Comparison of ENCODE assay signal across 12 cellular contexts in the genomic region with DNA sequence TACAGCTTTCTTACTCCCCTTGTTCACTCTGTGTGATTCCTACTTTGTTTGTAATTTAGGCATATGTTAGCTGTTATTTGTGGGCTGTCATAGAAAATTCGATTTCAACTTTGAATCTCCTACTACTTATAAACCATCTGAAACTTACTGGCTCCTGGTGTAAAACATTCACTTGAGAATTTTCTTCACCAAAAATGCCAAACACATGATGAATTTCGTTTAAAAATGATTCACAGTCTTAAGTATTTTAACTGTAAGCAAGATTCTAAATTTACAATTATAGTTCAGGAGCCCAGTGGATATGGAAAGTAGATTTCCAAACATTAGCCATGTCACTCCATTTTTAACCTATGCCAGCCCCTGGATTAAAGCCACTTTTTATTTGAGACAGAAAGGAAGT. TPM values are rescaled to one million over a fixed set of nuclear protein-coding genes. Genes with fewer than 3 reads are reported as not detected.
DNase-seq lines count a peak whose midpoint lies in the region; ATAC-seq and TF ChIP-seq lines count a peak whose summit lies in the region.
"Had no signal": no experiment of that assay in that cellular context is flagged by ENCODE, and none has a peak within 500 bp of the region (broad histone marks: within the 10 kb centered on the region; RNA-seq: fewer than 3 reads in every experiment).

No MANE protein-coding gene starts in this region.

- no peak for TF ChIP-seq EP300 in ovary (IDR thresholded peaks at IDR 0.05)

- no peak for TF ChIP-seq CTCF in ovary (IDR thresholded peaks at IDR 0.05)

- peaks cover 4 to 8% of the 10 kb centered on the region in 2 donors for H3K27me3 ChIP-seq in duodenal mucosa (ENCODE audit: control insufficient read depth in 1 of 2, insufficient read depth in 2 of 2, low read length in 2 of 2)
- H3K27me3 ChIP-seq in ovary, result no peaks in the 10 kb centered on the region

- H3K27ac ChIP-seq in duodenal mucosa (ENCODE audit: low read depth, low read length), result peak overlapping the region; percentile 37
- H3K27ac ChIP-seq in ovary, result peak overlapping the region in 1 of 2 donors; percentile 79

- ATAC-seq in HG03442 (IDR thresholded peaks at IDR 0.05; ENCODE audit: unreplicated experiment), result no peak

- H3K36me3 ChIP-seq in duodenal mucosa (ENCODE audit: control insufficient read depth in 1 of 2, insufficient read depth in 2 of 2, low read length in 2 of 2) (no peaks in the 10 kb centered on the region), ovary (no peaks in the 10 kb centered on the region)

- WGBS in ovary, 3 donors, result 5 to 9% (median 7%) methylated on average over 2 of the region's 2 CpGs

- peak overlapping the region in 1 of 2 donors; percentile 37 for H3K4me3 ChIP-seq in duodenal mucosa (ENCODE audit: low read depth in 1 of 2, low read length in 2 of 2)
- H3K4me3 ChIP-seq in ovary, result peak overlapping the region; percentile 43

- no peak for TF ChIP-seq POLR2A in ovary (IDR thresholded peaks at IDR 0.05)

- H3K4me1 ChIP-seq in duodenal mucosa (ENCODE audit: control insufficient read depth in 1 of 2, insufficient read depth in 2 of 2, low read length in 2 of 2) (peaks cover 14 to 17% of the 10 kb centered on the region in 2 donors), ovary (ENCODE audit: insufficient read depth) (peaks cover 10% of the 10 kb centered on the region)

- H3K9me3 ChIP-seq in duodenal mucosa (ENCODE audit: control insufficient read depth in 1 of 2, low read length in 2 of 2), result no peaks in the 10 kb centered on the region
- no peaks in the 10 kb centered on the region for H3K9me3 ChIP-seq in ovary

- H3K9ac ChIP-seq in duodenal mucosa (ENCODE audit: low read depth in 1 of 2, low read length in 2 of 2), result peak overlapping the region in 1 of 2 donors; percentile 20

- DNase-seq in ACHN (peak; percentile 64), M059J (ENCODE audit: low read depth) (peak; percentile 77), ovary (no peak), NCI-H146 (lab: John Stamatoyannopoulos, UW) (no peak), NCI-H2081 (lab: John Stamatoyannopoulos, UW) (no peak)
- DNase-seq in activated CD4-positive, alpha-beta T cell treated with anti-CD3 and anti-CD28 coated beads, Interleukin-2, amount 50 U/mL, for 4 hours, result no peak
- DNase-seq: activated B cell treated with CpG ODN at 0.5 μM for 24 hours; CD4-positive, alpha-beta T cell; NCI-H1694 treated with DMSO at 0.1 percent for 48 hours had no signal

- in situ Hi-C loops in ACHN (cut with HindIII; ENCODE audit: low pct_ligation_motif_present, low pct_unique_long_range_greater_than_20kb, low sequenced_read_pairs), result loop anchor here (25.0 kb wide), 1 partner anchor 96 kb away; no protein-coding TSS in a partner anchor

- intact Hi-C loops in ovary (cut with DNase I), result no loop called here

RNA-seq across cellular contexts. Expression of a gene that starts 3.1 kb away (rescaled TPM):
- total RNA-seq in M059J (2014; rRNA removed; shearing (Covaris generic)), result 14.9 and 15.8 TPM in 2 replicates
- 100 to 1,000 TPM in 4 of 7 donors, 10 to 100 TPM in 3; 62.7 to 127 (median 102) TPM for total RNA-seq in ovary
- polyA plus RNA-seq in ovary, result 10 to 100 TPM; 42.1 to 54.1 TPM
- total RNA-seq: OCI-LY7 had no signal

RNA-seq across cellular contexts. Expression of a gene that starts 41.0 kb away (rescaled TPM):
- total RNA-seq in M059J (2014; rRNA removed; shearing (Covaris generic)), result 18.8 and 20.6 TPM in 2 replicates
- total RNA-seq in ovary, result 10 to 100 TPM; 10.1 to 19.1 (median 17.0) TPM
- 10 to 100 TPM; 14.8 to 19.5 TPM for polyA plus RNA-seq in ovary

Comparison
In these comparisons a context has a peak if more than half of its experiments do, and no peak if none do; other contexts are left out.
1. DNase-seq: peak in ACHN (single experiment) and M059J (single experiment); none in ovary (0 of 5), NCI-H146 (single experiment), activated CD4-positive, alpha-beta T cell treated with anti-CD3 and anti-CD28 coated beads, Interleukin-2, amount 50 U/mL, for 4 hours (0 of 2) and NCI-H2081 (0 of 2).